ENCODE assay signal across 9 cellular contexts in the genomic region with DNA sequence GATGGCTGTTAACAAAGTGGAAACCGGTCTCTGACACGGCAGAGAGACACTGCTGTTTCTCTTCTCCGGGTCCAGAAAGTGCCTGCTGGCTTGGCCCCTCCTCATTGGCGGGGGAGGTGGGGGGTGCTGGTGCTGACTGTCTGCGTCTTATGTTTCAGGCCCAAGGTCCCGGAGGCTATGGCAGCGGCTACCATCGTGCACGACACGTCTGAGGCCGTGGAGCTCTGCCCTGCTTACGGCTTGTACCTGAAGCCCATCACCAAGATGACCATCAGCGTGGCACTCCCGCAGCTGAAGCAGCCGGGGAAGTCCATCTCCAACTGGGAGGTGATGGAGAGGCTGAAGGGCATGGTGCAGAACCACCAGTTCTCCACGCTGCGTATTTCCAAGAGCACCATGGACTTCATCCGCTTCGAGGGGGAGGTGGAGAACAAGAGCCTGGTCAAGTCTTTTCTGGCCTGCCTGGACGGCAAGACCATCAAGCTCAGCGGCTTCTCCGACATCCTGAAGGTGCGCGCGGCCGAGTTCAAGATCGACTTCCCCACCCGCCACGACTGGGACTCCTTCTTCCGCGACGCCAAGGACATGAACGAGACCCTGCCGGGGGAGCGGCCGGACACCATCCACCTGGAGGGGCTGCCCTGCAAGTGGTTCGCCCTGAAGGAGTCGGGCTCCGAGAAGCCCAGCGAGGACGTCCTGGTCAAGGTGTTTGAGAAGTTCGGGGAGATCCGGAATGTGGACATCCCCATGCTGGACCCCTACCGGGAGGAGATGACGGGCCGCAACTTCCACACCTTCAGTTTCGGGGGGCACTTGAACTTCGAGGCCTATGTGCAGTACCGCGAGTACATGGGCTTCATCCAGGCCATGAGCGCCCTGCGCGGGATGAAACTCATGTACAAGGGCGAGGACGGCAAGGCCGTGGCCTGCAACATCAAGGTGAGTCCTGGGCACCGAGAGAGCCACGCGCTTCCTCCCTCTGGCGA. TPM values are rescaled to one million over a fixed set of nuclear protein-coding genes. Genes with fewer than 3 reads are reported as not detected.
DNase-seq lines count a peak whose midpoint lies in the region; ATAC-seq and TF ChIP-seq lines count a peak whose summit lies in the region.
"Had no signal": no experiment of that assay in that cellular context is flagged by ENCODE, and none has a peak within 500 bp of the region (broad histone marks: within the 10 kb centered on the region; RNA-seq: fewer than 3 reads in every experiment).

No MANE protein-coding gene starts in this region.

- TF ChIP-seq CTCF in GM12864 (IDR thresholded peaks at IDR 0.05; ENCODE audit: low read depth, low read length, missing control alignments) (no peak), esophagus squamous epithelium (IDR thresholded peaks at IDR 0.05) (no peak)

- ATAC-seq in HG03139 (IDR thresholded peaks at IDR 0.05; ENCODE audit: unreplicated experiment) (no peak), HG03520 (IDR thresholded peaks at IDR 0.05; ENCODE audit: unreplicated experiment) (no peak), HG03442 (IDR thresholded peaks at IDR 0.05; ENCODE audit: unreplicated experiment) (no peak)

- H3K27ac ChIP-seq in SK-N-MC = no peak overlapping the region
- peak overlapping the region in 2 of 4 donors; percentile 89 to 92 for H3K27ac ChIP-seq in esophagus squamous epithelium

- H3K27me3 ChIP-seq in esophagus squamous epithelium = no peaks in the 10 kb centered on the region

- intact Hi-C loops in esophagus squamous epithelium (cut with DNase I) (loop anchor here (10.0 kb wide), 1 partner anchor 139 kb away; the partner anchor contains the start of gene ASMTL), posterior vena cava (cut with DNase I) (loop anchor here in 1 of 2 donors (5.0 to 10.0 kb wide), 2 partner anchors 139 to 904 kb away; partner anchors contain the start of gene ASMTL)

- H3K36me3 ChIP-seq in SK-N-MC (ENCODE audit: insufficient read depth, low read length) = peaks cover 46% of the 10 kb centered on the region; the same call in 1 of the 2 replicates
- H3K36me3 ChIP-seq in esophagus squamous epithelium = peaks cover 32 to 53% (median 45%) of the 10 kb centered on the region in 3 donors

- peaks cover 10 to 47% (median 11%) of the 10 kb centered on the region in 3 donors for H3K4me1 ChIP-seq in esophagus squamous epithelium

- TF ChIP-seq POLR2A in esophagus squamous epithelium (IDR thresholded peaks at IDR 0.05) = no peak

- DNase-seq in GM12864 (ENCODE audit: low read depth) (no peak), SK-N-MC (ENCODE audit: low read depth, low spot score) (no peak), esophagus squamous epithelium (lab: John Stamatoyannopoulos, UW) (no peak), posterior vena cava (ENCODE audit: low spot score) (peak; percentile 83)
- no peak for DNase-seq in stimulated activated CD4-positive, alpha-beta T cell treated with anti-CD3 and anti-CD28 coated beads, Interleukin-4, amount 100 ng/mL, for 4 hours
- DNase-seq: stimulated activated CD4-positive, alpha-beta T cell treated with anti-CD3 and anti-CD28 coated beads, Interleukin-1b, Interleukin-23, amount 100 ng/mL, for 48 hours had no signal

- WGBS in esophagus squamous epithelium, 2 donors = 86 to 88% methylated on average over 19 to 25 of the region's 60 CpGs

- H3K9me3 ChIP-seq in SK-N-MC (ENCODE audit: low read depth, low read length) (no peaks in the 10 kb centered on the region), esophagus squamous epithelium (no peaks in the 10 kb centered on the region)

- peak overlapping the region; percentile 96 for H3K4me3 ChIP-seq in GM12864 (ENCODE audit: low read depth, low read length)
- H3K4me3 ChIP-seq in SK-N-MC = peak overlapping the region; percentile 83; the same call in 1 of the 2 replicates
- H3K4me3 ChIP-seq in esophagus squamous epithelium = peak overlapping the region in 3 of 4 donors; percentile 85 to 97 (median 91)

- peak overlapping the region; percentile 92 for H3K9ac ChIP-seq in SK-N-MC (ENCODE audit: insufficient read length)

RNA-seq across cellular contexts. Expression of gene AKAP17A, which starts 2.2 kb away (rescaled TPM):
- 10 to 100 TPM; 16.2 to 38.7 (median 30.6) TPM for total RNA-seq in esophagus squamous epithelium
- 10 to 100 TPM; 20.8 to 23.0 TPM for total RNA-seq in posterior vena cava

RNA-seq across cellular contexts. Expression of gene ASMT, which starts 21.3 kb away (rescaled TPM):
- total RNA-seq in esophagus squamous epithelium (not detected), posterior vena cava (under 1 TPM; 0.33 to 0.97 TPM)

RNA-seq across cellular contexts. Expression of gene P2RY8, which starts 56.6 kb away (rescaled TPM):
- total RNA-seq in esophagus squamous epithelium (1 to 10 TPM in 1 of 4 donors, under 1 TPM in 3; 0.34 to 1.3 (median 0.64) TPM), posterior vena cava (1 to 10 TPM; 1.4 to 2.8 TPM)
